ENCODE assay signal across 15 cellular contexts in the genomic region with DNA sequence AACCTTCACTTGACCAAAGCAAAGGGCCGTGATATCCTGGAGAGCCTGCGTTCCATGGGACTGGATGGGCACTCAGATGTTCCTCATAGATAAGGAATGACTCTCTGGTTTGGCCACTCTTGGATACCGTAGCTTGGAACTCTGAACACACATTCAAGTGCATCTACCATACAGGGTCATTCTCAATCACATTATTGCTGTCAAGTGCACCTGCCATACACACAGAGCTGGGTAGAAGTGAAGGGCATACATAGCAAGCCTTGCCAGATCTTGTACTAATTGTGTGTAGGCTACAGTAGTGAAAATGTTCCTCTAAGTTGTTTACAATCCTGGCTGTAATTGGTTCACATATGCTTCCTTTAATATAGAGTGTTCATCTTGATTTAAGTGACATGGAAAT.
"Had no signal": no experiment of that assay in that cellular context is flagged by ENCODE, and none has a peak within 500 bp of the region (broad histone marks: within the 10 kb centered on the region; RNA-seq: fewer than 3 reads in every experiment).

No MANE protein-coding gene starts in this region.

- H3K9me3 ChIP-seq: ascending aorta, gastroesophageal sphincter, right lobe of liver had no signal

- H3K36me3 ChIP-seq: neural progenitor cell, right lobe of liver had no signal

- H3K9ac ChIP-seq: neural progenitor cell had no signal

- ATAC-seq: gastroesophageal sphincter; right lobe of liver; stimulated activated naive CD8-positive, alpha-beta T cell treated with anti-CD3 and anti-CD28 coated beads, Interleukin-15, amount 100 ng/mL, for 72 hours had no signal

- H3K27me3 Mint-ChIP-seq: naive B cell; stimulated activated naive CD8-positive, alpha-beta T cell treated with anti-CD3 and anti-CD28 coated beads, Interleukin-15, amount 100 ng/mL, for 72 hours had no signal

- H3K27me3 ChIP-seq: ascending aorta, gastroesophageal sphincter, neural progenitor cell, right lobe of liver had no signal

- H3K4me3 Mint-ChIP-seq: activated naive CD4-positive, alpha-beta T cell treated with anti-CD3 and anti-CD28 coated beads for 36 hours; endodermal cell; naive B cell; neural progenitor cell; stimulated activated naive CD8-positive, alpha-beta T cell treated with anti-CD3 and anti-CD28 coated beads, Interleukin-15, amount 100 ng/mL, for 72 hours had no signal

- H3K9me3 Mint-ChIP-seq: activated naive CD4-positive, alpha-beta T cell treated with anti-CD3 and anti-CD28 coated beads for 36 hours; activated T-helper 2 cell treated with anti-CD3 and anti-CD28 coated beads, Interferon-gamma antibody, Interleukin-2, Interleukin-4, amounts not matched to agents 10 μg/mL and 5 μg/mL and 100 μg/mL, durations not matched to agents 14 hours and 24 hours and 36 hours; endodermal cell had no signal

- H3K4me3 ChIP-seq: ascending aorta, gastroesophageal sphincter, neural progenitor cell, right lobe of liver, smooth muscle cell had no signal

- FAIRE-seq: islet of Langerhans had no signal

- H3K4me2 ChIP-seq: neural progenitor cell, smooth muscle cell had no signal

- H2AFZ ChIP-seq: neural progenitor cell had no signal

- H3K27ac ChIP-seq: ascending aorta, gastroesophageal sphincter, neural progenitor cell, right lobe of liver had no signal

- H3K27ac Mint-ChIP-seq: activated naive CD4-positive, alpha-beta T cell treated with anti-CD3 and anti-CD28 coated beads for 36 hours; activated T-helper 2 cell treated with anti-CD3 and anti-CD28 coated beads, Interferon-gamma antibody, Interleukin-2, Interleukin-4, amounts not matched to agents 10 μg/mL and 5 μg/mL and 100 μg/mL, durations not matched to agents 14 hours and 24 hours and 36 hours; endodermal cell; neural progenitor cell; stimulated activated naive CD8-positive, alpha-beta T cell treated with anti-CD3 and anti-CD28 coated beads, Interleukin-15, amount 100 ng/mL, for 72 hours had no signal

- DNase-seq: activated CD4-positive, alpha-beta T cell treated with anti-CD3 and anti-CD28 coated beads for 1 hour; activated CD4-positive, alpha-beta T cell treated with anti-CD3 and anti-CD28 coated beads, Interleukin-2, amount 50 U/mL, for 4 hours; activated naive CD4-positive, alpha-beta T cell treated with anti-CD3 and anti-CD28 coated beads for 36 hours; activated T-cell treated with anti-CD3 and anti-CD28 coated beads, Interleukin-2, amount 50 U/mL, for 1 hour; endodermal cell; naive B cell; right lobe of liver; stimulated activated naive CD8-positive, alpha-beta T cell treated with anti-CD3 and anti-CD28 coated beads, Interleukin-15, amount 100 ng/mL, for 72 hours; T1000 had no signal
